In the genomic region with DNA sequence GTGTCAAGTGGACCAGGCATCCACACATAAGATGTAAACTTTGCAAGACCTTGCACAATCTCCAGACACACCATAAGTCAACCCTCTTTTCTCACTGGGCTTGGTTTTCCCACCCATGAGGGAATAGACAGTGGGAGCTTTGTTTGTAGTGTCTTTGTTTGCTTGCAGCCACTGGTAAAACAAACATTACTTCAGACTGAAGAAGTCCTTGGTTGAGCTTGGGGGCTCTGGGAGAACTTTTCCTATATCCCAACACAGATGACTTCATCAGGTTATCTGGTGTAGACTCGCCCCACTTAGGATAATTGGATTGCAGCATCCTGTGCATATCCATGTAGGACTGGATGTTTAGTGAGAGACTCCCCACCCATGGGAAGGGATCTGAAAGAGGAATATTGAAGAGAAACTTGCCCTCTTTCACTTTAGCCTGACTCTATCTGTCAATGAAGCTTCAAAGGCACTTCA, we compare ENCODE assay signal across 21 cellular contexts. TPM values are rescaled to one million over a fixed set of nuclear protein-coding genes. Genes with fewer than 3 reads are reported as not detected.
DNase-seq lines count a peak whose midpoint lies in the region; ATAC-seq and TF ChIP-seq lines count a peak whose summit lies in the region.
"Had no signal": no experiment of that assay in that cellular context is flagged by ENCODE, and none has a peak within 500 bp of the region (broad histone marks: within the 10 kb centered on the region; RNA-seq: fewer than 3 reads in every experiment).

No MANE protein-coding gene starts in this region.

- H2AFZ ChIP-seq in neural progenitor cell (replicated peaks): peak overlapping the region; percentile 55

- H3K9me3 ChIP-seq in SK-N-MC (ENCODE audit: low read depth, low read length) (no peaks in the 10 kb centered on the region), neural progenitor cell (ENCODE audit: low read depth) (no peaks in the 10 kb centered on the region)
- no peaks in the 10 kb centered on the region for H3K9me3 ChIP-seq in CD8-positive, alpha-beta T cell (ENCODE audit: low read length)
- H3K9me3 ChIP-seq: prostate gland, tibial nerve had no signal

- H3K36me3 ChIP-seq in SK-N-MC (ENCODE audit: insufficient read depth, low read length) (no peaks in the 10 kb centered on the region), neural progenitor cell (no peaks in the 10 kb centered on the region)
- H3K36me3 ChIP-seq in CD8-positive, alpha-beta T cell (ENCODE audit: insufficient read depth, low read length): no peaks in the 10 kb centered on the region
- H3K36me3 ChIP-seq: prostate gland, tibial nerve had no signal

- peak overlapping the region; percentile 82 for H3K27ac Mint-ChIP-seq in neural progenitor cell
- H3K27ac Mint-ChIP-seq in CD8-positive, alpha-beta T cell: no peak overlapping the region
- H3K27ac Mint-ChIP-seq: activated CD4-positive, alpha-beta T cell treated with anti-CD3 and anti-CD28 coated beads, Interleukin-2, amount 10 ng/mL, durations not matched to agents 24 days and 14 days; activated naive CD8-positive, alpha-beta T cell treated with anti-CD3 and anti-CD28 coated beads, Interleukin-2, amount 10 ng/mL, durations not matched to agents 7 days and 5 days; effector memory CD8-positive, alpha-beta T cell had no signal

- H3K4me3 ChIP-seq in SK-N-MC (peak overlapping the region; percentile 74), neural progenitor cell (no peak overlapping the region)
- H3K4me3 ChIP-seq in CD8-positive, alpha-beta T cell (ENCODE audit: low read depth, low read length): no peak overlapping the region
- H3K4me3 ChIP-seq: prostate gland, tibial nerve had no signal

- H3K79me2 ChIP-seq in neural progenitor cell (ENCODE audit: low read depth): no peaks in the 10 kb centered on the region

- no peaks in the 10 kb centered on the region for H3F3A ChIP-seq in neural progenitor cell (ENCODE audit: low read depth)

- peaks cover 38% of the 10 kb centered on the region for H3K4me1 Mint-ChIP-seq in neural progenitor cell
- no peaks in the 10 kb centered on the region for H3K4me1 Mint-ChIP-seq in CD8-positive, alpha-beta T cell (ENCODE audit: low read depth)
- H3K4me1 Mint-ChIP-seq: activated CD4-positive, alpha-beta T cell treated with anti-CD3 and anti-CD28 coated beads, Interleukin-2, amount 10 ng/mL, durations not matched to agents 24 days and 14 days; activated naive CD8-positive, alpha-beta T cell treated with anti-CD3 and anti-CD28 coated beads, Interleukin-2, amount 10 ng/mL, durations not matched to agents 7 days and 5 days had no signal

- H3K9ac ChIP-seq in SK-N-MC (ENCODE audit: insufficient read length) (peak overlapping the region; percentile 79), neural progenitor cell (no peak overlapping the region)

- peaks cover 2% of the 10 kb centered on the region for H3K36me3 Mint-ChIP-seq in neural progenitor cell
- H3K36me3 Mint-ChIP-seq in CD8-positive, alpha-beta T cell: no peaks in the 10 kb centered on the region
- H3K36me3 Mint-ChIP-seq: activated naive CD8-positive, alpha-beta T cell treated with anti-CD3 and anti-CD28 coated beads, Interleukin-2, amount 10 ng/mL, durations not matched to agents 7 days and 5 days had no signal

- no peak for TF ChIP-seq CTCF in neural progenitor cell (IDR thresholded peaks at IDR 0.05)
- TF ChIP-seq CTCF in CD8-positive, alpha-beta T cell (IDR thresholded peaks at IDR 0.05): no peak

- H3K27ac ChIP-seq in SK-N-MC (peak overlapping the region; percentile 100), neural progenitor cell (no peak overlapping the region)
- no peak overlapping the region for H3K27ac ChIP-seq in CD8-positive, alpha-beta T cell (ENCODE audit: low read depth, low read length)
- H3K27ac ChIP-seq: prostate gland, tibial nerve had no signal

- peaks cover 2% of the 10 kb centered on the region for H3K9me3 Mint-ChIP-seq in neural progenitor cell
- no peaks in the 10 kb centered on the region for H3K9me3 Mint-ChIP-seq in CD8-positive, alpha-beta T cell
- H3K9me3 Mint-ChIP-seq: activated CD4-positive, alpha-beta T cell treated with anti-CD3 and anti-CD28 coated beads, Interleukin-2, amount 10 ng/mL, durations not matched to agents 24 days and 14 days; activated naive CD8-positive, alpha-beta T cell treated with anti-CD3 and anti-CD28 coated beads, Interleukin-2, amount 10 ng/mL, durations not matched to agents 7 days and 5 days; effector memory CD8-positive, alpha-beta T cell; H9; nephron had no signal

- CTCF ChIA-PET in CD8-positive, alpha-beta T cell (lab: Charles Lee): no interaction called here

- POLR2A ChIA-PET in CD8-positive, alpha-beta T cell (lab: Charles Lee): no interaction called here

- no peak overlapping the region for H3K4me3 Mint-ChIP-seq in neural progenitor cell
- no peak overlapping the region for H3K4me3 Mint-ChIP-seq in CD8-positive, alpha-beta T cell
- H3K4me3 Mint-ChIP-seq: activated CD4-positive, alpha-beta T cell treated with anti-CD3 and anti-CD28 coated beads, Interleukin-2, amount 10 ng/mL, durations not matched to agents 24 days and 14 days; activated naive CD8-positive, alpha-beta T cell treated with anti-CD3 and anti-CD28 coated beads, Interleukin-2, amount 10 ng/mL, durations not matched to agents 7 days and 5 days; effector memory CD8-positive, alpha-beta T cell; H9 had no signal

- peaks cover 8% of the 10 kb centered on the region for H3K4me1 ChIP-seq in neural progenitor cell
- no peaks in the 10 kb centered on the region for H3K4me1 ChIP-seq in CD8-positive, alpha-beta T cell (ENCODE audit: insufficient read depth, low read length)
- H3K4me1 ChIP-seq: prostate gland, tibial nerve had no signal

- DNase-seq in H4 (ENCODE audit: low spot score) (peak; percentile 77), LoVo (ENCODE audit: low spot score) (peak; percentile 24), SK-N-MC (ENCODE audit: low read depth, low spot score) (peak; percentile 14), neural progenitor cell (ENCODE audit: low spot score) (no peak), mesenteric fat pad (ENCODE audit: low spot score) (no peak)
- DNase-seq in CD8-positive, alpha-beta T cell: no peak
- DNase-seq: activated CD4-positive, alpha-beta T cell treated with anti-CD3 and anti-CD28 coated beads, Interleukin-2, amount 10 ng/mL, durations not matched to agents 24 days and 14 days; activated naive CD8-positive, alpha-beta T cell treated with anti-CD3 and anti-CD28 coated beads, Interleukin-2, amount 10 ng/mL, durations not matched to agents 7 days and 5 days; effector memory CD8-positive, alpha-beta T cell; H9; left cardiac atrium; midbrain; NCI-H1694 treated with DMSO at 0.1 percent for 48 hours; NCI-H446 treated with DMSO at 0.1 percent for 48 hours; Right ventricle myocardium superior; stimulated activated CD4-positive, alpha-beta T cell treated with anti-CD3 and anti-CD28 coated beads, Interleukin-2, amount 100 ng/mL, for 24 hours; stimulated activated naive CD8-positive, alpha-beta T cell treated with anti-CD3 and anti-CD28 coated beads, Interleukin-15, Interleukin-2, amounts not matched to agents 100 U/mL and 50 U/mL, for 24 hours had no signal

- H3K4me2 ChIP-seq in neural progenitor cell: no peak overlapping the region

- no peaks in the 10 kb centered on the region for H3K27me3 ChIP-seq in neural progenitor cell
- peaks cover 5% of the 10 kb centered on the region for H3K27me3 ChIP-seq in CD8-positive, alpha-beta T cell (ENCODE audit: insufficient read depth, low read length)

- H4K20me1 ChIP-seq in neural progenitor cell (ENCODE audit: low read depth): no peaks in the 10 kb centered on the region

- peaks cover 2% of the 10 kb centered on the region for H3K27me3 Mint-ChIP-seq in neural progenitor cell (ENCODE audit: insufficient read depth, low read depth)
- H3K27me3 Mint-ChIP-seq in CD8-positive, alpha-beta T cell (ENCODE audit: low read depth): peaks cover 34% of the 10 kb centered on the region

- intact Hi-C loops in CD8-positive, alpha-beta T cell (cut with DNase I, micrococcal nuclease): no loop called here

- ATAC-seq in CD8-positive, alpha-beta T cell: no peak
- ATAC-seq in HG03045 (IDR thresholded peaks at IDR 0.05; ENCODE audit: unreplicated experiment): no peak
- ATAC-seq: effector memory CD8-positive, alpha-beta T cell; left cardiac atrium; stimulated activated naive CD8-positive, alpha-beta T cell treated with anti-CD3 and anti-CD28 coated beads, Interleukin-15, Interleukin-2, amounts not matched to agents 100 U/mL and 50 U/mL, for 24 hours had no signal

RNA-seq across cellular contexts. Expression of a gene that starts 11.5 kb away (rescaled TPM):
- 13.0 and 14.2 TPM in 2 replicates for total RNA-seq in H4 (2014; rRNA removed; shearing (Covaris generic))
- 127 and 151 TPM in 2 replicates for total RNA-seq in neural progenitor cell (ENCODE audit: low replicate concordance)
- total RNA-seq in CD8-positive, alpha-beta T cell: under 1 TPM; 0.50 to 0.71 TPM
- total RNA-seq in mesenteric fat pad: 0.16 TPM
- total RNA-seq: Right ventricle myocardium superior had no signal

RNA-seq across cellular contexts. Expression of a gene that starts 17.7 kb away (rescaled TPM):
- total RNA-seq in H4 (2014; rRNA removed; shearing (Covaris generic)): 8.7 and 10.8 TPM in 2 replicates
- total RNA-seq in neural progenitor cell (ENCODE audit: low replicate concordance) (8.2 and 16.3 TPM in 2 replicates), mesenteric fat pad (20.1 TPM)
- 10 to 100 TPM; 25.8 to 30.9 TPM for total RNA-seq in CD8-positive, alpha-beta T cell

Comparison
In these comparisons a context has a peak if more than half of its experiments do, and no peak if none do; other contexts are left out.
1. DNase-seq: peak in H4 (single experiment), LoVo (single experiment) and SK-N-MC (single experiment); none in neural progenitor cell (single experiment), CD8-positive, alpha-beta T cell (0 of 7) and mesenteric fat pad (single experiment).